In genomic region chr2:65407240-65407639, GRCh38 we compare ENCODE assay signal across 33 cellular contexts.
DNase-seq lines count a peak whose midpoint lies in the region; ATAC-seq, FAIRE-seq and TF ChIP-seq lines count a peak whose summit lies in the region.
"Had no signal": no experiment of that assay in that cellular context is flagged by ENCODE, and none has a peak within 500 bp of the region (broad histone marks: within the 10 kb centered on the region; RNA-seq: fewer than 3 reads in every experiment).

No MANE protein-coding gene starts in this region.

- no peaks in the 10 kb centered on the region for H3F3A ChIP-seq in OCI-LY1 (ENCODE audit: insufficient read depth, low read length)

- H4K20me1 ChIP-seq in OCI-LY1 (ENCODE audit: insufficient read depth, low read length): no peaks in the 10 kb centered on the region

- TF ChIP-seq CTCF in OCI-LY1 (IDR thresholded peaks at IDR 0.05; ENCODE audit: low read length): no peak

- peaks cover 46% of the 10 kb centered on the region for H3K79me2 ChIP-seq in OCI-LY1 (ENCODE audit: insufficient read depth, low read length)

- no peaks in the 10 kb centered on the region for H3K36me3 ChIP-seq in OCI-LY1 (ENCODE audit: insufficient read depth, low read length)
- H3K36me3 ChIP-seq: colonic mucosa, esophagus squamous epithelium, SJCRH30 had no signal

- FAIRE-seq in H54 (lab: Jason Lieb, UNC): peak; percentile 65
- FAIRE-seq: bronchial epithelial cell, frontal cortex, islet of Langerhans, urothelium cell line had no signal

- no peak for ATAC-seq in HG02885 (IDR thresholded peaks at IDR 0.05; ENCODE audit: poor library complexity, unreplicated experiment)
- ATAC-seq: natural killer cell treated with Interleukin-12 subunit alpha and Interleukin-12 subunit beta and Interleukin-15 and Interleukin-18, amount 100 ng/mL, for 72 hours; Panc1 had no signal

- no peaks in the 10 kb centered on the region for H3K9me2 ChIP-seq in OCI-LY1 (ENCODE audit: low read depth, low read length)

- H2AFZ ChIP-seq in OCI-LY1 (ENCODE audit: low read length): no peak overlapping the region

- peak overlapping the region; percentile 52; the same call in 1 of the 2 replicates for H3K4me2 ChIP-seq in OCI-LY1 (ENCODE audit: low read length)

- DNase-seq in ACHN (peak; percentile 33), H54 (ENCODE audit: insufficient read length, low spot score) (no peak), kidney tubule cell (ENCODE audit: low spot score) (peak; percentile 64), epidermal melanocyte (ENCODE audit: insufficient read length, low spot score) (no peak), NCI-H146 treated with DMSO at 0.1 percent for 48 hours (lab: John Stamatoyannopoulos, UW; ENCODE audit: unreplicated experiment) (no peak), NCI-H748 (lab: John Stamatoyannopoulos, UW; ENCODE audit: unreplicated experiment) (no peak)
- DNase-seq: activated CD8-positive, alpha-beta memory T cell treated with anti-CD3 and anti-CD28 coated beads for 24 hours; activated gamma-delta T cell; activated T-cell treated with anti-CD3 and anti-CD28 coated beads, Interleukin-2, amount 50 U/mL, for 1 hour; CD4-positive, alpha-beta memory T cell; DMS 273 treated with DMSO at 0.1 percent for 48 hours; effector memory CD4-positive, alpha-beta T cell; esophagus squamous epithelium; GDM1; HCEC 1CT; NCI-H1417; NCI-H2081 treated with DMSO at 0.1 percent for 48 hours; NCI-H446; SJCRH30; stimulated activated CD4-positive, alpha-beta T cell treated with anti-CD3 and anti-CD28 coated beads, Interleukin-1b, Interleukin-23, amount 100 ng/mL, for 48 hours; substantia nigra; T-cell had no signal

- TF ChIP-seq POLR2A in H54 (IDR thresholded peaks at IDR 0.05; ENCODE audit: low read depth, low read length): no peak

- H3K27me3 ChIP-seq in OCI-LY1 (ENCODE audit: insufficient read depth, low read length): no peaks in the 10 kb centered on the region
- H3K27me3 ChIP-seq: colonic mucosa, esophagus squamous epithelium, SJCRH30 had no signal

- H3K9ac ChIP-seq in OCI-LY1 (ENCODE audit: low read length): peak overlapping the region; percentile 9; the same call in 1 of the 2 replicates

- no peaks in the 10 kb centered on the region for H3K9me3 ChIP-seq in OCI-LY1 (ENCODE audit: low read length)
- H3K9me3 ChIP-seq: colonic mucosa, esophagus squamous epithelium, SJCRH30 had no signal

- H3K4me3 ChIP-seq in OCI-LY1 (ENCODE audit: low read depth, low read length, poor library complexity, severe bottlenecking): peak overlapping the region; percentile 33
- H3K4me3 ChIP-seq: colonic mucosa, esophagus squamous epithelium, SJCRH30, skin epidermis had no signal

- peak overlapping the region; percentile 86 for H3K27ac ChIP-seq in OCI-LY1 (ENCODE audit: low read depth, low read length, poor library complexity, severe bottlenecking)
- H3K27ac ChIP-seq: esophagus squamous epithelium, HL-60, SJCRH30, skin epidermis had no signal

- peaks cover 84% of the 10 kb centered on the region for H3K4me1 ChIP-seq in OCI-LY1 (ENCODE audit: insufficient read depth, low read length, severe bottlenecking)
- H3K4me1 ChIP-seq: SJCRH30 had no signal

- in situ Hi-C loops in ACHN (cut with HindIII; ENCODE audit: low pct_ligation_motif_present, low pct_unique_long_range_greater_than_20kb, low sequenced_read_pairs): no loop called here

Comparison
In these comparisons a context has a peak if more than half of its experiments do, and no peak if none do; other contexts are left out.
1. DNase-seq: peak in ACHN (single experiment) and kidney tubule cell (single experiment); none in H54 (single experiment), epidermal melanocyte (single experiment), NCI-H146 treated with DMSO at 0.1 percent for 48 hours (single experiment) and NCI-H748 (single experiment).